ENCODE assay signal across 8 cellular contexts in genomic region chr17:42618442-42619150, GRCh38. TPM values are rescaled to one million over a fixed set of nuclear protein-coding genes. Genes with fewer than 3 reads are reported as not detected.
DNase-seq lines count a peak whose midpoint lies in the region; ATAC-seq and TF ChIP-seq lines count a peak whose summit lies in the region.

No MANE protein-coding gene starts in this region.

- H3K9ac ChIP-seq in neuronal stem cell (ENCODE audit: low read depth, low read length, poor library complexity) = no peak overlapping the region

- H3K4me1 Mint-ChIP-seq in Calu3 (ENCODE audit: low read depth, unreplicated experiment) = peaks cover 15% of the 10 kb centered on the region
- H3K4me1 Mint-ChIP-seq in endothelial cell (ENCODE audit: unreplicated experiment) = no peaks in the 10 kb centered on the region

- H3K18ac ChIP-seq in neuronal stem cell (ENCODE audit: low read length) = no peak overlapping the region

- TF ChIP-seq CTCF in Calu3 (IDR thresholded peaks at IDR 0.05; ENCODE audit: unreplicated experiment) = peak; percentile 49
- TF ChIP-seq CTCF in endothelial cell (IDR thresholded peaks at IDR 0.05; ENCODE audit: unreplicated experiment) = no peak

- H2BK5ac ChIP-seq in neuronal stem cell (ENCODE audit: low read length) = no peak overlapping the region

- H3K4me2 ChIP-seq in neuronal stem cell (ENCODE audit: insufficient read depth, low read length, poor library complexity, severe bottlenecking) = no peak overlapping the region

- no peak overlapping the region for H2AK5ac ChIP-seq in neuronal stem cell (ENCODE audit: low read depth, low read length)

- H2BK12ac ChIP-seq in neuronal stem cell (ENCODE audit: low read length) = no peak overlapping the region

- H3K14ac ChIP-seq in neuronal stem cell (ENCODE audit: low read length) = no peak overlapping the region

- no peak overlapping the region for H4K8ac ChIP-seq in neuronal stem cell (ENCODE audit: low read depth, low read length)

- peak overlapping the region; percentile 17 for H3K27ac ChIP-seq in neuronal stem cell (replicated peaks; ENCODE audit: low read length)

- H3K36me3 Mint-ChIP-seq in Calu3 (ENCODE audit: insufficient read depth, unreplicated experiment) (peaks cover 22% of the 10 kb centered on the region), endothelial cell (ENCODE audit: low read depth, unreplicated experiment) (peaks cover 22% of the 10 kb centered on the region)

- H3K9me3 Mint-ChIP-seq in Calu3 (ENCODE audit: low read depth, unreplicated experiment) = no peaks in the 10 kb centered on the region
- H3K9me3 Mint-ChIP-seq in endothelial cell (ENCODE audit: unreplicated experiment) = no peaks in the 10 kb centered on the region

- no CpG with 5 or more reads among the region's 9 CpGs for WGBS in neuronal stem cell (ENCODE audit: extremely low coverage in 2 of 2, insufficient read length in 2 of 2, insufficient replicate concordance in 1 of 2), 2 donors

- H3K4ac ChIP-seq in neuronal stem cell (ENCODE audit: low read length) = no peak overlapping the region

- BruUV-seq in Calu3 (replicated peaks; lab: Mats Ljungman, UMichigan) = no TSS peak

- no peaks in the 10 kb centered on the region for H3K27me3 ChIP-seq in neuronal stem cell (ENCODE audit: control insufficient read depth in 3 of 3, insufficient read depth in 3 of 3, low read depth in 1 of 3, low read length in 3 of 3)

- no peak overlapping the region for H3K4me3 Mint-ChIP-seq in Calu3 (ENCODE audit: low read depth, unreplicated experiment)
- H3K4me3 Mint-ChIP-seq in endothelial cell (ENCODE audit: unreplicated experiment) = no peak overlapping the region

- ATAC-seq in GM19023 (IDR thresholded peaks at IDR 0.05; ENCODE audit: unreplicated experiment) = peak; percentile 69
- ATAC-seq in HG03066 (IDR thresholded peaks at IDR 0.05; ENCODE audit: low read depth, unreplicated experiment) = peak; percentile 85

- H3K4me1 ChIP-seq in neuronal stem cell (ENCODE audit: control insufficient read depth in 2 of 2, insufficient read depth in 1 of 2, low read depth in 1 of 2, low read length in 2 of 2) = peaks cover 0 to 4% of the 10 kb centered on the region in 2 donors

- H3K36me3 ChIP-seq in neuronal stem cell (replicated peaks in 1 of 2; ENCODE audit: control insufficient read depth in 2 of 2, insufficient read depth in 2 of 2, low read length in 2 of 2) = peaks cover 19 to 25% of the 10 kb centered on the region in 2 donors

- no peaks in the 10 kb centered on the region for H3K79me1 ChIP-seq in neuronal stem cell (ENCODE audit: low read depth, low read length)

- no peak overlapping the region for H4K91ac ChIP-seq in neuronal stem cell (ENCODE audit: low read depth, low read length, poor library complexity)

- no peak overlapping the region for H2AFZ ChIP-seq in neuronal stem cell (ENCODE audit: low read length)

- CTCF ChIA-PET in Calu3 (lab: Charles Lee) = interaction anchor here (0.6 to 2.5 kb wide), 15 partner anchors 10 to 205 kb away, joined by 3 to 16 read pairs (median 5); partner anchors contain the start of genes BECN1, CNTNAP1, PLEKHH3 and PSMC3IP

- no peak overlapping the region for H2BK120ac ChIP-seq in neuronal stem cell (ENCODE audit: low read depth, low read length)

- no peak overlapping the region for H3K23ac ChIP-seq in neuronal stem cell (ENCODE audit: low read depth, low read length, poor library complexity)

- H3K27me3 Mint-ChIP-seq in Calu3 (ENCODE audit: unreplicated experiment) = no peaks in the 10 kb centered on the region
- peaks cover 1% of the 10 kb centered on the region for H3K27me3 Mint-ChIP-seq in endothelial cell (ENCODE audit: unreplicated experiment)

- DNase-seq in Calu3 = peak; percentile 78
- peak; percentile 78 for DNase-seq in NCI-H510A treated with DMSO at 0.1 percent for 48 hours (lab: John Stamatoyannopoulos, UW)
- DNase-seq in endothelial cell (ENCODE audit: low spot score) = peak; percentile 12
- no peak for DNase-seq in neuronal stem cell (ENCODE audit: low spot score)
- no peak for DNase-seq in T-helper 9 cell
- no peak for DNase-seq in D341Med (ENCODE audit: low spot score)

- intact Hi-C loops in Calu3 (cut with micrococcal nuclease; ENCODE audit: unreplicated experiment) = no loop called here

- no peak overlapping the region for H3K4me3 ChIP-seq in neuronal stem cell (ENCODE audit: low read length in 2 of 2)

- no peaks in the 10 kb centered on the region for H3K9me3 ChIP-seq in neuronal stem cell (replicated peaks in 1 of 2; ENCODE audit: control insufficient read depth in 2 of 2, insufficient read depth in 1 of 2, low read depth in 1 of 2, low read length in 2 of 2)

- no peak overlapping the region for H2BK15ac ChIP-seq in neuronal stem cell (ENCODE audit: low read length)

- H3K27ac Mint-ChIP-seq in Calu3 (ENCODE audit: unreplicated experiment) = no peak overlapping the region
- H3K27ac Mint-ChIP-seq in endothelial cell (ENCODE audit: unreplicated experiment) = no peak overlapping the region

RNA-seq across cellular contexts. Expression of gene TUBG1, which starts 9.1 kb away (rescaled TPM):
- total RNA-seq in Calu3 (2022) (130 and 133 TPM in 2 replicates), endothelial cell (ENCODE audit: unreplicated experiment) (54.5 TPM)
- 89.3 TPM for polyA plus RNA-seq in neuronal stem cell (2013, experiment 1 of 2)
- polyA plus RNA-seq in neuronal stem cell (2013, experiment 2 of 2) = 88.4 TPM

RNA-seq across cellular contexts. Expression of gene RETREG3, which starts 9.4 kb away (rescaled TPM):
- total RNA-seq in Calu3 (2022) = 71.2 and 80.6 TPM in 2 replicates
- total RNA-seq in endothelial cell (ENCODE audit: unreplicated experiment) = 92.1 TPM
- 29.8 TPM for polyA plus RNA-seq in neuronal stem cell (2013, experiment 1 of 2)
- polyA plus RNA-seq in neuronal stem cell (2013, experiment 2 of 2) = 29.7 TPM

RNA-seq across cellular contexts. Expression of gene TUBG2, which starts 40.5 kb away (rescaled TPM):
- 23.6 and 26.1 TPM in 2 replicates for total RNA-seq in Calu3 (2022)
- total RNA-seq in endothelial cell (ENCODE audit: unreplicated experiment) = 19.7 TPM
- polyA plus RNA-seq in neuronal stem cell (2013, experiment 1 of 2) = 19.4 TPM
- 19.8 TPM for polyA plus RNA-seq in neuronal stem cell (2013, experiment 2 of 2)

RNA-seq across cellular contexts. Expression of gene PSMC3IP, which starts 41.1 kb away (rescaled TPM):
- total RNA-seq in Calu3 (2022) = 31.8 and 32.4 TPM in 2 replicates
- total RNA-seq in endothelial cell (ENCODE audit: unreplicated experiment) = 8.0 TPM
- polyA plus RNA-seq in neuronal stem cell (2013, experiment 1 of 2) = 27.2 TPM
- 27.4 TPM for polyA plus RNA-seq in neuronal stem cell (2013, experiment 2 of 2)

RNA-seq across cellular contexts. Expression of gene MLX, which starts 51.7 kb away (rescaled TPM):
- total RNA-seq in Calu3 (2022) (65.0 and 69.8 TPM in 2 replicates), endothelial cell (ENCODE audit: unreplicated experiment) (45.9 TPM)
- 25.1 TPM for polyA plus RNA-seq in neuronal stem cell (2013, experiment 1 of 2)
- polyA plus RNA-seq in neuronal stem cell (2013, experiment 2 of 2) = 25.5 TPM

Comparison
In these comparisons a context has a peak if more than half of its experiments do, and no peak if none do; other contexts are left out.
1. DNase-seq: peak in Calu3 (single experiment), NCI-H510A treated with DMSO at 0.1 percent for 48 hours (single experiment) and endothelial cell (single experiment); none in neuronal stem cell (single experiment), T-helper 9 cell (single experiment) and D341Med (single experiment).